8 cellular contexts compared by ENCODE assay signal in the genomic region with DNA sequence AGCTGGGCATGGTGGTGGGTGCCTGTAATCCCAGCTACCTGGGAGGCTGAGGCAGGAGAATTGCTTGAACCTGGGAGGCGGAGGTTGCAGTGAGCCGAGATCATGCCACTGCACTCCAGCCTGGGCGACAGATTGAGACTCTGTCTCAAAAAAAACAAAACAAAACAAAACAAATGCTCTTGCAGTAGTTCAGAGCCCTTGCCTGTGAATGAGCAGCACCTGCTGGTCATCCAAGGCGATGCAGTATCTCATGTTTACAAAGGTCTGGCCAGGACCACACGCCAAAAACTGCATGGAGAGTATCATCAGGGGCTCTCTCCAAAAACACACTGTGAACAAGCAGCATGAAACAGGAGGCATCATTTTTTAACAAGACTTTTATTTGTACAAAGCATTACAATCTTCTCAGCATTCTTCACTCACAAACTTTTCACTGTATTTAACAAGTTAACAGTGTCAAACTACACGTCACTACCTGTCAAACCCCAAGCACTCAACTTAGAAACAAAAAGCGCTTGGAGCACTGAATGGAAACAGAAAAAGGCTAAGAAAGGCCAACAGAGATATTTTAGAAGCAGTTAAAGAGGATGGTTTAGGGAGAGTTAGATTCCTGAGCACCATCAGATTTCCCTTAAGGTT. TPM values are rescaled to one million over a fixed set of nuclear protein-coding genes. Genes with fewer than 3 reads are reported as not detected.
DNase-seq lines count a peak whose midpoint lies in the region; ATAC-seq, FAIRE-seq and TF ChIP-seq lines count a peak whose summit lies in the region.
"Not testable (repeated sequence)": the region's sequence is repeated elsewhere in the genome, so short reads cannot be mapped to it uniquely, and the experiment has no call there.

No MANE protein-coding gene starts in this region.

- not testable (repeated sequence) for H3K9me3 ChIP-seq in endothelial cell of umbilical vein (replicated peaks; ENCODE audit: control insufficient read depth, insufficient read depth, low read length); mesenchymal stem cell (ENCODE audit: control insufficient read depth, low read length)

- H3K27ac Mint-ChIP-seq in Calu3 (ENCODE audit: unreplicated experiment) = not testable (repeated sequence)

- ATAC-seq in GM21786 (IDR thresholded peaks at IDR 0.05; ENCODE audit: unreplicated experiment) = peak; percentile 19

- not testable (repeated sequence) for H2AFZ ChIP-seq in endothelial cell of umbilical vein (ENCODE audit: low read depth, low read length); mesenchymal stem cell (ENCODE audit: low read depth, low read length)

- not testable (repeated sequence) for H3K4me1 ChIP-seq in endothelial cell of umbilical vein (ENCODE audit: control insufficient read depth, extremely low read depth, insufficient read depth, low read length); mesenchymal stem cell (ENCODE audit: control insufficient read depth, insufficient read depth, low read depth, low read length)

- H3K9me3 Mint-ChIP-seq in Calu3 (ENCODE audit: low read depth, unreplicated experiment) = not testable (repeated sequence)

- H3K14ac ChIP-seq in mesenchymal stem cell (ENCODE audit: low read length in 2 of 2) = not testable (repeated sequence)

- not testable (repeated sequence) for BruUV-seq in Calu3 (replicated peaks; lab: Mats Ljungman, UMichigan); endothelial cell of umbilical vein (replicated peaks; lab: Mats Ljungman, UMichigan)

- dilution Hi-C loops in endothelial cell of umbilical vein (cut with MboI; ENCODE audit: extremely low pct_ligation_motif_present, low sequenced_read_pairs) = not testable (repeated sequence)

- H3K36me3 ChIP-seq in endothelial cell of umbilical vein (ENCODE audit: control insufficient read depth in 2 of 2, extremely low read depth in 1 of 2, insufficient read depth in 2 of 2, low read length in 2 of 2) = not testable (repeated sequence)
- H3K36me3 ChIP-seq in mesenchymal stem cell (ENCODE audit: control insufficient read depth in 1 of 2, insufficient read depth in 2 of 2, low read depth in 1 of 2, low read length in 2 of 2) = peaks cover 11 to 20% of the 10 kb centered on the region in 2 experiments

- H3K9me1 ChIP-seq in endothelial cell of umbilical vein (replicated peaks; ENCODE audit: control insufficient read depth, extremely low read depth, insufficient read depth, low read length) = not testable (repeated sequence)

- POLR2A ChIA-PET in endothelial cell of umbilical vein (lab: Charles Lee) = interaction anchor here (0.7 kb wide), 1 partner anchor 69 kb away, joined by 3 read pairs; no protein-coding TSS in a partner anchor

- H2BK5ac ChIP-seq in mesenchymal stem cell (ENCODE audit: low read depth, low read length, poor library complexity, severe bottlenecking) = not testable (repeated sequence)

- 46% methylated on average over 6 of the region's 7 CpGs for WGBS in mesenchymal stem cell

- not testable (repeated sequence) for H3K4ac ChIP-seq in mesenchymal stem cell (ENCODE audit: low read depth in 1 of 2, low read length in 2 of 2)

- H4K20me1 ChIP-seq in endothelial cell of umbilical vein (replicated peaks; ENCODE audit: control insufficient read depth, extremely low read depth, insufficient read depth, low read length) = not testable (repeated sequence)

- not testable (repeated sequence) for H3K23ac ChIP-seq in mesenchymal stem cell (ENCODE audit: low read length in 2 of 2)

- H3K27ac ChIP-seq in endothelial cell of umbilical vein (ENCODE audit: insufficient read depth, low read depth, low read length); mesenchymal stem cell (ENCODE audit: low read length, poor library complexity, severe bottlenecking): not testable (repeated sequence)

- peaks cover 21% of the 10 kb centered on the region for H3K79me2 ChIP-seq in endothelial cell of umbilical vein (ENCODE audit: control insufficient read depth, insufficient read depth, low read length)

- TF ChIP-seq POLR2A in NB4 (IDR thresholded peaks at IDR 0.05; ENCODE audit: extremely low read depth, insufficient read length); endothelial cell of umbilical vein (IDR thresholded peaks at IDR 0.05; ENCODE audit: low read depth, low read length): not testable (repeated sequence)

- H2AK5ac ChIP-seq in mesenchymal stem cell (ENCODE audit: low read length, severe bottlenecking) = not testable (repeated sequence)

- not testable (repeated sequence) for H4K8ac ChIP-seq in mesenchymal stem cell (ENCODE audit: low read length)

- H3K4me3 ChIP-seq in NB4 (ENCODE audit: low read depth, low read length); endothelial cell of umbilical vein (replicated peaks in 1 of 3; ENCODE audit: insufficient read depth in 1 of 3, low read depth in 1 of 3, low read length in 3 of 3); mesenchymal stem cell (ENCODE audit: insufficient read depth in 1 of 2, low read depth in 1 of 2, low read length in 2 of 2): not testable (repeated sequence)

- intact Hi-C loops in Calu3 (cut with micrococcal nuclease; ENCODE audit: unreplicated experiment) = loop anchor here (1.0 kb wide), 2 partner anchors 98 to 133 kb away; no protein-coding TSS in a partner anchor
- intact Hi-C loops in endothelial cell of umbilical vein (cut with micrococcal nuclease) = loop anchor here (1.0 kb wide), 2 partner anchors 98 to 133 kb away; no protein-coding TSS in a partner anchor

- H3K36me3 Mint-ChIP-seq in Calu3 (ENCODE audit: insufficient read depth, unreplicated experiment) = peaks cover 31% of the 10 kb centered on the region

- not testable (repeated sequence) for H3K4me2 ChIP-seq in endothelial cell of umbilical vein (ENCODE audit: insufficient read depth, low read length); mesenchymal stem cell (ENCODE audit: low read length, poor library complexity, severe bottlenecking)

- H3K9ac ChIP-seq in endothelial cell of umbilical vein (replicated peaks; ENCODE audit: extremely low read depth, insufficient read depth, low read length) = not testable (repeated sequence)
- H3K9ac ChIP-seq in mesenchymal stem cell (ENCODE audit: low read length) = peak overlapping the region; percentile 46

- peaks cover 10% of the 10 kb centered on the region for H3K4me1 Mint-ChIP-seq in Calu3 (ENCODE audit: low read depth, unreplicated experiment)

- not testable (repeated sequence) for H2BK15ac ChIP-seq in mesenchymal stem cell (ENCODE audit: low read depth, poor library complexity, severe bottlenecking)

- H3K27me3 Mint-ChIP-seq in Calu3 (ENCODE audit: unreplicated experiment) = not testable (repeated sequence)

- H4K91ac ChIP-seq in mesenchymal stem cell (ENCODE audit: low read length) = not testable (repeated sequence)

- TF ChIP-seq CTCF in Calu3 (IDR thresholded peaks at IDR 0.05; ENCODE audit: unreplicated experiment) (peak; percentile 68), NB4 (IDR thresholded peaks at IDR 0.05; ENCODE audit: low read depth, low read length) (peak; percentile 74), endothelial cell of umbilical vein (IDR thresholded peaks at IDR 0.05; ENCODE audit: extremely low read depth in 1 of 2, insufficient read depth in 1 of 2, low read depth in 1 of 2, low read length in 2 of 2) (peak; percentile 61 to 77)

- H3K18ac ChIP-seq in mesenchymal stem cell (ENCODE audit: low read depth in 1 of 2, low read length in 2 of 2) = not testable (repeated sequence)

- CTCF ChIA-PET in Calu3 (lab: Charles Lee) (interaction anchor here (0.6 kb wide), 1 partner anchor 111 kb away, joined by 4 read pairs; no protein-coding TSS in a partner anchor), endothelial cell of umbilical vein (lab: Charles Lee) (interaction anchor here (1.2 to 4.8 kb wide), 4 partner anchors 9 to 132 kb away, joined by 3 to 24 read pairs (median 9); a partner anchor contains a TSS)

- not testable (repeated sequence) for H3K27me3 ChIP-seq in endothelial cell of umbilical vein (ENCODE audit: control insufficient read depth in 2 of 2, insufficient read depth in 2 of 2, low read length in 2 of 2); mesenchymal stem cell (ENCODE audit: control insufficient read depth in 1 of 2, insufficient read depth in 1 of 2, low read length in 2 of 2)

- peak; percentile 83 for FAIRE-seq in endothelial cell of umbilical vein (lab: Jason Lieb, UNC)

- H2BK12ac ChIP-seq in mesenchymal stem cell (ENCODE audit: low read length in 2 of 2) = not testable (repeated sequence)

- not testable (repeated sequence) for H2BK120ac ChIP-seq in mesenchymal stem cell (ENCODE audit: low read depth, low read length)

- DNase-seq in Calu3 = peak; percentile 57
- DNase-seq in NB4 (ENCODE audit: low read depth) = peak; percentile 80
- peak; percentile 58 to 61 for DNase-seq in SHP77 (lab: John Stamatoyannopoulos, UW)
- peak; percentile 65 to 66 for DNase-seq in activated T-cell treated with anti-CD3 and anti-CD28 coated beads, Interleukin-2, amount 50 U/mL, for 48 hours
- peak; percentile 73 for DNase-seq in endothelial cell of umbilical vein (ENCODE audit: low read depth, low spot score)
- peak; percentile 80 for DNase-seq in mesenchymal stem cell
- DNase-seq in stimulated activated CD8-positive, alpha-beta memory T cell treated with anti-CD3 and anti-CD28 coated beads, Interleukin-4, amount 100 ng/mL, for 24 hours (ENCODE audit: low read depth) = peak; percentile 26

- H3K4me3 Mint-ChIP-seq in Calu3 (ENCODE audit: low read depth, unreplicated experiment) = not testable (repeated sequence)

- peaks cover 12% of the 10 kb centered on the region for H3K79me1 ChIP-seq in mesenchymal stem cell (replicated peaks; ENCODE audit: low read length, poor library complexity, severe bottlenecking)

RNA-seq across cellular contexts. Expression of a gene that starts 3.5 kb away (rescaled TPM):
- total RNA-seq in Calu3 (2022) (37.7 and 41.0 TPM in 2 replicates), endothelial cell of umbilical vein (53.8 and 54.3 TPM in 2 replicates)
- polyA plus RNA-seq in endothelial cell of umbilical vein = 61.5 and 68.6 TPM in 2 replicates
- polyA plus RNA-seq in endothelial cell of umbilical vein (2011; cell fraction: cytosol; rRNA removed) = 55.8 and 60.0 TPM in 2 replicates
- polyA plus RNA-seq in endothelial cell of umbilical vein (2011; cell fraction: nucleus; rRNA removed) = 43.1 and 68.8 TPM in 2 replicates
- 62.2 and 78.6 TPM in 2 replicates for polyA plus RNA-seq in endothelial cell of umbilical vein (2012)
- polyA minus RNA-seq in endothelial cell of umbilical vein = 42.8 and 53.7 TPM in 2 replicates
- 46.3 TPM for polyA minus RNA-seq in endothelial cell of umbilical vein (2011; cell fraction: cytosol; rRNA and poly(A)+ RNA removed)
- 14.6 and 18.9 TPM in 2 replicates for polyA minus RNA-seq in endothelial cell of umbilical vein (2011; cell fraction: nucleus; rRNA and poly(A)+ RNA removed)
- 36.6 TPM for polyA plus RNA-seq in mesenchymal stem cell (2013, experiment 1 of 2)
- 36.2 TPM for polyA plus RNA-seq in mesenchymal stem cell (2013, experiment 2 of 2)

RNA-seq across cellular contexts. Expression of a gene that starts 3.6 kb away (rescaled TPM):
- total RNA-seq in Calu3 (2022) (0.33 and 0.51 TPM in 2 replicates), endothelial cell of umbilical vein (0.66 and 0.88 TPM in 2 replicates)
- 0.08 and 0.25 TPM in 2 replicates for polyA plus RNA-seq in endothelial cell of umbilical vein
- polyA plus RNA-seq in endothelial cell of umbilical vein (2011; cell fraction: cytosol; rRNA removed) = 0.34 and 0.35 TPM in 2 replicates
- polyA plus RNA-seq in endothelial cell of umbilical vein (2011; cell fraction: nucleus; rRNA removed) = 0.98 and 1.1 TPM in 2 replicates
- 0.28 and 0.57 TPM in 2 replicates for polyA plus RNA-seq in endothelial cell of umbilical vein (2012)
- polyA minus RNA-seq in endothelial cell of umbilical vein = 0.85 and 1.9 TPM in 2 replicates
- not detected for polyA minus RNA-seq in endothelial cell of umbilical vein (2011; cell fraction: cytosol; rRNA and poly(A)+ RNA removed)
- polyA minus RNA-seq in endothelial cell of umbilical vein (2011; cell fraction: nucleus; rRNA and poly(A)+ RNA removed) = 1.0 and 1.7 TPM in 2 replicates
- 1.0 TPM for polyA plus RNA-seq in mesenchymal stem cell (2013, experiment 1 of 2)
- 1.2 TPM for polyA plus RNA-seq in mesenchymal stem cell (2013, experiment 2 of 2)

RNA-seq across cellular contexts. Expression of a gene that starts 5.9 kb away (rescaled TPM):
- total RNA-seq in Calu3 (2022) = 20.6 and 24.1 TPM in 2 replicates
- 29.5 TPM in 2 replicates for total RNA-seq in endothelial cell of umbilical vein
- 11.8 and 12.8 TPM in 2 replicates for polyA plus RNA-seq in endothelial cell of umbilical vein
- 10.4 and 11.1 TPM in 2 replicates for polyA plus RNA-seq in endothelial cell of umbilical vein (2011; cell fraction: cytosol; rRNA removed)
- polyA plus RNA-seq in endothelial cell of umbilical vein (2011; cell fraction: nucleus; rRNA removed) = 17.1 and 19.1 TPM in 2 replicates
- polyA plus RNA-seq in endothelial cell of umbilical vein (2012) = 28.3 and 36.1 TPM in 2 replicates
- 15.2 and 25.8 TPM in 2 replicates for polyA minus RNA-seq in endothelial cell of umbilical vein
- polyA minus RNA-seq in endothelial cell of umbilical vein (2011; cell fraction: cytosol; rRNA and poly(A)+ RNA removed) = 3.5 TPM
- 11.7 and 15.1 TPM in 2 replicates for polyA minus RNA-seq in endothelial cell of umbilical vein (2011; cell fraction: nucleus; rRNA and poly(A)+ RNA removed)
- 24.0 TPM for polyA plus RNA-seq in mesenchymal stem cell (2013, experiment 1 of 2)
- 22.8 TPM for polyA plus RNA-seq in mesenchymal stem cell (2013, experiment 2 of 2)

RNA-seq across cellular contexts. Expression of a gene that starts 30.2 kb away (rescaled TPM):
- total RNA-seq in Calu3 (2022) (30.8 and 35.2 TPM in 2 replicates), endothelial cell of umbilical vein (7.6 and 8.0 TPM in 2 replicates)
- 14.1 and 15.5 TPM in 2 replicates for polyA plus RNA-seq in endothelial cell of umbilical vein
- polyA plus RNA-seq in endothelial cell of umbilical vein (2011; cell fraction: cytosol; rRNA removed) = 7.0 and 10.1 TPM in 2 replicates
- 10.5 and 11.1 TPM in 2 replicates for polyA plus RNA-seq in endothelial cell of umbilical vein (2011; cell fraction: nucleus; rRNA removed)
- 7.1 and 7.3 TPM in 2 replicates for polyA plus RNA-seq in endothelial cell of umbilical vein (2012)
- polyA minus RNA-seq in endothelial cell of umbilical vein = 4.9 and 7.6 TPM in 2 replicates
- polyA minus RNA-seq in endothelial cell of umbilical vein (2011; cell fraction: cytosol; rRNA and poly(A)+ RNA removed) = 8.1 TPM
- polyA minus RNA-seq in endothelial cell of umbilical vein (2011; cell fraction: nucleus; rRNA and poly(A)+ RNA removed) = 3.4 and 4.8 TPM in 2 replicates
- polyA plus RNA-seq in mesenchymal stem cell (2013, experiment 1 of 2) = 8.9 TPM
- 8.8 TPM for polyA plus RNA-seq in mesenchymal stem cell (2013, experiment 2 of 2)

RNA-seq across cellular contexts. Expression of a gene that starts 56.5 kb away (rescaled TPM):
- total RNA-seq in Calu3 (2022) (61.8 and 68.3 TPM in 2 replicates), endothelial cell of umbilical vein (407 and 416 TPM in 2 replicates)
- polyA plus RNA-seq in endothelial cell of umbilical vein = 356 and 385 TPM in 2 replicates
- 317 and 396 TPM in 2 replicates for polyA plus RNA-seq in endothelial cell of umbilical vein (2011; cell fraction: cytosol; rRNA removed)
- polyA plus RNA-seq in endothelial cell of umbilical vein (2011; cell fraction: nucleus; rRNA removed) = 509 and 635 TPM in 2 replicates
- polyA plus RNA-seq in endothelial cell of umbilical vein (2012) = 125 and 130 TPM in 2 replicates
- polyA minus RNA-seq in endothelial cell of umbilical vein = 566 and 594 TPM in 2 replicates
- polyA minus RNA-seq in endothelial cell of umbilical vein (2011; cell fraction: cytosol; rRNA and poly(A)+ RNA removed) = 16.0 TPM
- polyA minus RNA-seq in endothelial cell of umbilical vein (2011; cell fraction: nucleus; rRNA and poly(A)+ RNA removed) = 401 and 590 TPM in 2 replicates
- 41.4 TPM for polyA plus RNA-seq in mesenchymal stem cell (2013, experiment 1 of 2)
- 42.1 TPM for polyA plus RNA-seq in mesenchymal stem cell (2013, experiment 2 of 2)

Comparison
In these comparisons a context has a peak if more than half of its experiments do, and no peak if none do; other contexts are left out.
1. DNase-seq: peak in every context shown above with its lines; median percentile 80 in NB4; 80 in mesenchymal stem cell; 73 in endothelial cell of umbilical vein; 66 in activated T-cell treated with anti-CD3 and anti-CD28 coated beads, Interleukin-2, amount 50 U/mL, for 48 hours; 60 in SHP77; 57 in Calu3; 26 in stimulated activated CD8-positive, alpha-beta memory T cell treated with anti-CD3 and anti-CD28 coated beads, Interleukin-4, amount 100 ng/mL, for 24 hours.